Comparison of ENCODE assay signal across 13 cellular contexts in genomic region chr7:46145412-46145811, GRCh38.
DNase-seq lines count a peak whose midpoint lies in the region; ATAC-seq, FAIRE-seq and TF ChIP-seq lines count a peak whose summit lies in the region.
"Had no signal": no experiment of that assay in that cellular context is flagged by ENCODE, and none has a peak within 500 bp of the region (broad histone marks: within the 10 kb centered on the region; RNA-seq: fewer than 3 reads in every experiment).

No MANE protein-coding gene starts in this region.

- H3K56ac ChIP-seq in H1 (replicated peaks; ENCODE audit: insufficient read length, low read depth, low read length) (no peak overlapping the region), mesendoderm (ENCODE audit: low read length) (no peak overlapping the region)

- H2BK120ac ChIP-seq in H1 (replicated peaks; ENCODE audit: low read depth, low read length) (no peak overlapping the region), mesendoderm (ENCODE audit: low read depth, low read length) (no peak overlapping the region)

- H4K91ac ChIP-seq in H1 (replicated peaks; ENCODE audit: insufficient read length, low read length): peak overlapping the region; percentile 27

- H2BK5ac ChIP-seq in H1 (ENCODE audit: low read depth, low read length) (peak overlapping the region; percentile 69), mesendoderm (ENCODE audit: low read length) (no peak overlapping the region)

- no peaks in the 10 kb centered on the region for H3K27me3 ChIP-seq in H1 (replicated peaks in 1 of 4; ENCODE audit: control insufficient read depth in 3 of 4, extremely low read depth in 1 of 4, insufficient read depth in 3 of 4, low read length in 3 of 4)
- H3K27me3 ChIP-seq in mesendoderm (ENCODE audit: insufficient read depth, low read length, poor library complexity): no peaks in the 10 kb centered on the region
- no peaks in the 10 kb centered on the region for H3K27me3 ChIP-seq in naive thymus-derived CD4-positive, alpha-beta T cell (ENCODE audit: control insufficient read depth in 2 of 2, insufficient read depth in 2 of 2, low read length in 2 of 2)
- H3K27me3 ChIP-seq: heart left ventricle had no signal

- H2BK15ac ChIP-seq in H1 (ENCODE audit: low read length): no peak overlapping the region
- no peak overlapping the region for H2BK15ac ChIP-seq in mesendoderm (replicated peaks; ENCODE audit: low read depth)

- FAIRE-seq in H1 (lab: Jason Lieb, UNC): peak; percentile 83
- FAIRE-seq: D721Med had no signal

- POLR2A ChIA-PET in H1 (lab: Charles Lee; ENCODE audit: partially characterized antibody): interaction anchor here (1.3 kb wide), 1 partner anchor 223 kb away, joined by 5 read pairs; no protein-coding TSS in a partner anchor
- POLR2A ChIA-PET in naive thymus-derived CD4-positive, alpha-beta T cell (lab: Charles Lee): no interaction called here

- no peaks in the 10 kb centered on the region for H3K9me3 ChIP-seq in H1 (ENCODE audit: insufficient read depth in 2 of 2, low read depth in 1 of 2, low read length in 1 of 2)
- no peaks in the 10 kb centered on the region for H3K9me3 ChIP-seq in naive thymus-derived CD4-positive, alpha-beta T cell (ENCODE audit: control insufficient read depth in 2 of 3, low read length in 3 of 3)
- H3K9me3 ChIP-seq: heart left ventricle had no signal

- no peak overlapping the region for H2AFZ ChIP-seq in H1 (ENCODE audit: low read length)

- H2AK5ac ChIP-seq in H1 (ENCODE audit: low read depth, low read length): peak overlapping the region; percentile 95; the same call in 1 of the 2 replicates
- H2AK5ac ChIP-seq in mesendoderm (ENCODE audit: low read length): no peak overlapping the region

- ATAC-seq in HG03432 (IDR thresholded peaks at IDR 0.05; ENCODE audit: unreplicated experiment): no peak
- no peak for ATAC-seq in GM19324 (IDR thresholded peaks at IDR 0.05; ENCODE audit: low FRiP score, unreplicated experiment)
- ATAC-seq in naive thymus-derived CD4-positive, alpha-beta T cell: no peak

- no peaks in the 10 kb centered on the region for H3K36me3 Mint-ChIP-seq in naive thymus-derived CD4-positive, alpha-beta T cell
- H3K36me3 Mint-ChIP-seq: IgD-negative memory B cell had no signal

- TF ChIP-seq EP300 in H1 (IDR thresholded peaks at IDR 0.05; ENCODE audit: borderline replicate concordance in 1 of 2, low read depth in 2 of 2, low read length in 2 of 2): peak in 1 of 2 experiments; percentile 85; a peak in 1 of 3 replicates

- H3K4me2 ChIP-seq in H1 (ENCODE audit: insufficient read depth in 1 of 2, low read depth in 2 of 2, low read length in 2 of 2) (peak overlapping the region; percentile 32 to 49), mesendoderm (ENCODE audit: low read length) (no peak overlapping the region)

- no peak overlapping the region for H3K4me3 ChIP-seq in AG09309 (ENCODE audit: control insufficient read depth, low read depth, low read length)
- peak overlapping the region in 1 of 4 experiments; percentile 2; a peak in 1 of 8 replicates for H3K4me3 ChIP-seq in H1 (ENCODE audit: extremely low read depth in 1 of 4, insufficient read depth in 2 of 4, low read depth in 3 of 4, low read length in 4 of 4)
- H3K4me3 ChIP-seq in mesendoderm (ENCODE audit: low read length): no peak overlapping the region
- H3K4me3 ChIP-seq in naive thymus-derived CD4-positive, alpha-beta T cell (ENCODE audit: low read length): no peak overlapping the region
- H3K4me3 ChIP-seq: heart left ventricle had no signal

- no peaks in the 10 kb centered on the region for H4K20me1 ChIP-seq in H1 (replicated peaks in 1 of 2; ENCODE audit: control insufficient read depth in 1 of 2, insufficient read depth in 2 of 2, low read length in 2 of 2)

- H3K9me3 Mint-ChIP-seq in naive thymus-derived CD4-positive, alpha-beta T cell: peaks cover 0 to 19% (median 4%) of the 10 kb centered on the region in 11 donors

- 0 out of 2 replicates have a peak overlapping the region, but pooled peaks have one; percentile 64 for H2BK20ac ChIP-seq in H1 (ENCODE audit: low read length)

- H3K9ac ChIP-seq in H1 (replicated peaks in 1 of 4; ENCODE audit: extremely low read depth in 1 of 4, low read depth in 3 of 4, low read length in 3 of 4): no peak overlapping the region
- no peak overlapping the region for H3K9ac ChIP-seq in mesendoderm (ENCODE audit: low read length)

- H3K4ac ChIP-seq in H1 (replicated peaks; ENCODE audit: insufficient read length, low read depth, low read length) (no peak overlapping the region), mesendoderm (ENCODE audit: low read depth, low read length) (no peak overlapping the region)

- CTCF ChIA-PET in H1 (lab: Charles Lee; ENCODE audit: partially characterized antibody): interaction anchor here (0.7 kb wide), 1 partner anchor 13 kb away, joined by 3 read pairs; no protein-coding TSS in a partner anchor
- CTCF ChIA-PET in naive thymus-derived CD4-positive, alpha-beta T cell (lab: Charles Lee): no interaction called here

- H3K79me1 ChIP-seq in H1 (ENCODE audit: low read depth, low read length) (no peaks in the 10 kb centered on the region), mesendoderm (ENCODE audit: low read length) (no peaks in the 10 kb centered on the region)

- 47% methylated on average over 2 of the region's 2 CpGs; no CpG with 5 or more reads in 1 of the 2 experiments for WGBS in H1 (ENCODE audit: extremely low coverage in 1 of 2, insufficient coverage in 1 of 2, insufficient read length in 1 of 2, insufficient replicate concordance in 2 of 2, low coverage in 1 of 2, low lambda C conversion rate in 2 of 2, missing lambda C conversion rate in 1 of 2), 2 experiments
- WGBS in mesendoderm (ENCODE audit: extremely low coverage, insufficient coverage, low lambda C conversion rate): no CpG with 5 or more reads among the region's 2 CpGs

- no peaks in the 10 kb centered on the region for H3K23me2 ChIP-seq in H1 (ENCODE audit: low read depth, low read length)

- H3K4me1 ChIP-seq in H1 (replicated peaks in 1 of 4; ENCODE audit: control insufficient read depth in 3 of 4, insufficient read depth in 4 of 4, low read length in 3 of 4): peaks cover 4 to 13% (median 5%) of the 10 kb centered on the region in 4 experiments; a peak in 5 of 7 replicates
- H3K4me1 ChIP-seq in mesendoderm (ENCODE audit: control insufficient read depth, low read depth, low read length): peaks cover 2% of the 10 kb centered on the region
- H3K4me1 ChIP-seq in naive thymus-derived CD4-positive, alpha-beta T cell (ENCODE audit: control insufficient read depth in 2 of 2, insufficient read depth in 2 of 2, low read length in 2 of 2): no peaks in the 10 kb centered on the region

- H3K36me3 ChIP-seq in H1 (ENCODE audit: control insufficient read depth in 2 of 4, insufficient read depth in 4 of 4, low read length in 3 of 4) (no peaks in the 10 kb centered on the region; a peak in 1 of 8 replicates), mesendoderm (ENCODE audit: control insufficient read depth, insufficient read depth, low read length) (no peaks in the 10 kb centered on the region)
- no peaks in the 10 kb centered on the region for H3K36me3 ChIP-seq in naive thymus-derived CD4-positive, alpha-beta T cell (ENCODE audit: control insufficient read depth in 2 of 3, insufficient read depth in 3 of 3, low read length in 3 of 3)
- H3K36me3 ChIP-seq: heart left ventricle had no signal

- TF ChIP-seq CTCF in AG09309 (IDR thresholded peaks at IDR 0.05; ENCODE audit: control insufficient read depth, insufficient read depth, low read depth, low read length, missing control alignments) (no peak), H1 (IDR thresholded peaks at IDR 0.05; ENCODE audit: control extremely low read depth in 1 of 3, insufficient read depth in 1 of 3, low read depth in 1 of 3, low read length in 3 of 3) (no peak)

- H4K5ac ChIP-seq in H1 (ENCODE audit: insufficient read length, low read depth, low read length) (no peak overlapping the region), mesendoderm (ENCODE audit: low read length) (no peak overlapping the region)

- H2BK12ac ChIP-seq in H1 (ENCODE audit: low read depth, low read length): peak overlapping the region; percentile 32; the same call in 1 of the 2 replicates

- H3K18ac ChIP-seq in H1 (ENCODE audit: extremely low read depth, low read length) (no peak overlapping the region), mesendoderm (ENCODE audit: low read length) (peak overlapping the region; percentile 20)

- intact Hi-C loops in naive thymus-derived CD4-positive, alpha-beta T cell (cut with micrococcal nuclease): no loop called here

- DNase-seq in AG09309 (ENCODE audit: low read depth) (peak; percentile 99), M059J (ENCODE audit: low read depth) (peak; percentile 99), H1 (ENCODE audit: low read depth in 1 of 2, low spot score in 2 of 2) (peak in 1 of 2 experiments; percentile 79), mesendoderm (peak; percentile 99), NCI-H1092 treated with DMSO at 0.1 percent for 48 hours (lab: John Stamatoyannopoulos, UW) (no peak)
- no peak for DNase-seq in naive thymus-derived CD4-positive, alpha-beta T cell
- DNase-seq: activated effector memory CD4-positive, alpha-beta T cell treated with Interleukin-2 at 50 U/mL for 16 hours; heart left ventricle; stimulated activated CD4-positive, alpha-beta T cell treated with anti-CD3 and anti-CD28 coated beads, Interleukin-4, amount 100 ng/mL, for 24 hours had no signal

- H3K4me1 Mint-ChIP-seq in naive thymus-derived CD4-positive, alpha-beta T cell: peaks cover 0 to 4% (median 0%) of the 10 kb centered on the region in 7 donors
- H3K4me1 Mint-ChIP-seq: IgD-negative memory B cell had no signal

- no peak overlapping the region for H3K23ac ChIP-seq in H1 (ENCODE audit: insufficient read length)
- no peak overlapping the region for H3K23ac ChIP-seq in mesendoderm (ENCODE audit: low read length)

- H3K27ac Mint-ChIP-seq in naive thymus-derived CD4-positive, alpha-beta T cell: no peak overlapping the region

- no peak overlapping the region for H3K14ac ChIP-seq in H1 (ENCODE audit: insufficient read length)

- peak in 1 of 2 experiments; percentile 22; a peak in 1 of 4 replicates for TF ChIP-seq RAD21 in H1 (IDR thresholded peaks at IDR 0.05 in 1 of 2, conservative IDR thresholded peaks at IDR 0.05 in 1 of 2; ENCODE audit: low read depth in 2 of 2, low read length in 2 of 2)

- H4K8ac ChIP-seq in H1 (ENCODE audit: extremely low read depth, insufficient read depth, low read length) (no peak overlapping the region), mesendoderm (ENCODE audit: low read depth, low read length) (no peak overlapping the region)

- no peaks in the 10 kb centered on the region for H3K79me2 ChIP-seq in H1 (ENCODE audit: control insufficient read depth in 1 of 2, insufficient read depth in 2 of 2, low read length in 2 of 2)
- no peaks in the 10 kb centered on the region for H3K79me2 ChIP-seq in mesendoderm (ENCODE audit: control insufficient read depth, insufficient read depth, low read length)

- no peak overlapping the region for H3K27ac ChIP-seq in H1 (ENCODE audit: low read depth, low read length)
- H3K27ac ChIP-seq in mesendoderm (ENCODE audit: low read depth, low read length): no peak overlapping the region
- no peak overlapping the region for H3K27ac ChIP-seq in naive thymus-derived CD4-positive, alpha-beta T cell (ENCODE audit: low read depth, low read length)
- H3K27ac ChIP-seq: heart left ventricle had no signal

- TF ChIP-seq POLR2A in H1 (IDR thresholded peaks at IDR 0.05; ENCODE audit: control extremely low read depth in 1 of 2, low read depth in 2 of 2, low read length in 2 of 2): no peak

- H3K4me3 Mint-ChIP-seq in naive thymus-derived CD4-positive, alpha-beta T cell: no peak overlapping the region
- H3K4me3 Mint-ChIP-seq: IgD-negative memory B cell had no signal

- H3K27me3 Mint-ChIP-seq in naive thymus-derived CD4-positive, alpha-beta T cell: no peaks in the 10 kb centered on the region
- H3K27me3 Mint-ChIP-seq: IgD-negative memory B cell had no signal

Comparison
In these comparisons a context has a peak if more than half of its experiments do, and no peak if none do; other contexts are left out.
1. DNase-seq: peak in AG09309 (single experiment), M059J (single experiment) and mesendoderm (single experiment); none in NCI-H1092 treated with DMSO at 0.1 percent for 48 hours (single experiment) and naive thymus-derived CD4-positive, alpha-beta T cell (0 of 9).